ENCODE assay signal across 33 cellular contexts in genomic region chr9:114345493-114346065, GRCh38. TPM values are rescaled to one million over a fixed set of nuclear protein-coding genes. Genes with fewer than 3 reads are reported as not detected.
A peak's percentile ranks its signal among the peaks of the same experiment; 100 is the strongest.
DNase-seq lines count a peak whose midpoint lies in the region; ATAC-seq and TF ChIP-seq lines count a peak whose summit lies in the region.
"Had no signal": no experiment of that assay in that cellular context is flagged by ENCODE, and none has a peak within 500 bp of the region (broad histone marks: within the 10 kb centered on the region; RNA-seq: fewer than 3 reads in every experiment).

No MANE protein-coding gene starts in this region.

- CTCF ChIA-PET in activated naive CD4-positive, alpha-beta T cell treated with anti-CD3 and anti-CD28 coated beads, Interleukin-2, amount 10 ng/mL, durations not matched to agents 7 days and 5 days (lab: Charles Lee): interaction anchor here (1.1 kb wide), 1 partner anchor 9 kb away, joined by 4 read pairs; no protein-coding TSS in a partner anchor
- CTCF ChIA-PET in A673 (lab: Charles Lee): no interaction called here

- peaks cover 36% of the 10 kb centered on the region for H3K4me1 Mint-ChIP-seq in activated naive CD4-positive, alpha-beta T cell treated with anti-CD3 and anti-CD28 coated beads, Interleukin-2, amount 50 U/mL, for 24 hours
- H3K4me1 Mint-ChIP-seq in activated naive CD4-positive, alpha-beta T cell treated with anti-CD3 and anti-CD28 coated beads, Interleukin-2, amount 10 ng/mL, durations not matched to agents 7 days and 5 days: peaks cover 32% of the 10 kb centered on the region
- H3K4me1 Mint-ChIP-seq in activated naive CD8-positive, alpha-beta T cell treated with anti-CD3 and anti-CD28 coated beads for 36 hours: peaks cover 45% of the 10 kb centered on the region
- peaks cover 41% of the 10 kb centered on the region for H3K4me1 Mint-ChIP-seq in memory B cell

- intact Hi-C loops in A673 (cut with micrococcal nuclease; ENCODE audit: unreplicated experiment): no loop called here

- DNase-seq in activated naive CD4-positive, alpha-beta T cell treated with anti-CD3 and anti-CD28 coated beads, Interleukin-2, amount 10 ng/mL, durations not matched to agents 7 days and 5 days: no peak
- DNase-seq in activated naive CD8-positive, alpha-beta T cell treated with anti-CD3 and anti-CD28 coated beads for 36 hours: no peak
- no peak for DNase-seq in memory B cell (ENCODE audit: low spot score in 2 of 2)
- no peak for DNase-seq in T1000 (lab: John Stamatoyannopoulos, UW)
- DNase-seq in A673 (ENCODE audit: low spot score): no peak
- no peak for DNase-seq in activated CD8-positive, alpha-beta memory T cell treated with anti-CD3 and anti-CD28 coated beads for 24 hours
- DNase-seq: ACHN; activated CD4-positive, alpha-beta T cell treated with anti-CD3 and anti-CD28 coated beads for 1 hour; activated T-cell treated with anti-CD3 and anti-CD28 coated beads, Interleukin-2, amount 50 U/mL, for 48 hours; Caco-2; colonic mucosa; DMS53; effector CD4-positive, alpha-beta T cell; hippocampal formation; Kasumi-1; left cardiac atrium; mucosa of descending colon; NCI-H1417; NCI-H2081 treated with DMSO at 0.1 percent for 48 hours; NCI-H774; ovary; Peyer's patch; SHP77; stimulated activated naive CD8-positive, alpha-beta T cell treated with anti-CD3 and anti-CD28 coated beads, Interleukin-15, amount 100 ng/mL, for 72 hours; T-helper 2 cell had no signal

- peaks cover 79% of the 10 kb centered on the region for H3K36me3 ChIP-seq in A673 (ENCODE audit: insufficient read depth, low read length, poor library complexity, severe bottlenecking)
- H3K36me3 ChIP-seq: ovary had no signal

- H3K9me3 ChIP-seq in A673 (ENCODE audit: low read depth, low read length, poor library complexity, severe bottlenecking): no peaks in the 10 kb centered on the region
- H3K9me3 ChIP-seq: ascending aorta, Caco-2, colonic mucosa, HAP-1, mucosa of descending colon, ovary, Peyer's patch, thoracic aorta had no signal

- TF ChIP-seq CTCF in A673 (conservative IDR thresholded peaks at IDR 0.05; ENCODE audit: low read depth, low read length): no peak

- no peaks in the 10 kb centered on the region for H3K27me3 ChIP-seq in A673 (replicated peaks; ENCODE audit: insufficient read depth, low read depth, low read length, poor library complexity)
- H3K27me3 ChIP-seq: ascending aorta, colonic mucosa, ovary, Peyer's patch had no signal

- BruUV-seq in A673 (replicated peaks; lab: Mats Ljungman, UMichigan): no TSS peak

- no peak overlapping the region for H3K27ac ChIP-seq in A673 (ENCODE audit: low read depth, low read length, poor library complexity, severe bottlenecking)
- H3K27ac ChIP-seq: ascending aorta, colonic mucosa, ovary, Peyer's patch, thoracic aorta had no signal

- H3K9me3 Mint-ChIP-seq in activated naive CD4-positive, alpha-beta T cell treated with anti-CD3 and anti-CD28 coated beads, Interleukin-2, amount 50 U/mL, for 24 hours: no peaks in the 10 kb centered on the region
- no peaks in the 10 kb centered on the region for H3K9me3 Mint-ChIP-seq in activated naive CD4-positive, alpha-beta T cell treated with anti-CD3 and anti-CD28 coated beads, Interleukin-2, amount 10 ng/mL, durations not matched to agents 7 days and 5 days
- no peaks in the 10 kb centered on the region for H3K9me3 Mint-ChIP-seq in activated naive CD8-positive, alpha-beta T cell treated with anti-CD3 and anti-CD28 coated beads for 36 hours
- H3K9me3 Mint-ChIP-seq in memory B cell: no peaks in the 10 kb centered on the region
- H3K9me3 Mint-ChIP-seq: activated naive CD4-positive, alpha-beta T cell treated with anti-CD3 and anti-CD28 coated beads, Interleukin-2, amount 50 U/mL, for 72 hours; stimulated activated naive CD8-positive, alpha-beta T cell treated with anti-CD3 and anti-CD28 coated beads, Interleukin-15, amount 100 ng/mL, for 72 hours had no signal

- peaks cover 15% of the 10 kb centered on the region for H3K4me1 ChIP-seq in A673 (ENCODE audit: insufficient read depth, low read length, poor library complexity, severe bottlenecking)
- H3K4me1 ChIP-seq: colonic mucosa had no signal

- ATAC-seq in memory B cell (ENCODE audit: low read depth): no peak
- ATAC-seq: activated naive CD4-positive, alpha-beta T cell treated with anti-CD3 and anti-CD28 coated beads, Interleukin-2, amount 50 U/mL, for 72 hours; left cardiac atrium; mucosa of descending colon; stimulated activated naive CD8-positive, alpha-beta T cell treated with anti-CD3 and anti-CD28 coated beads, Interleukin-15, amount 100 ng/mL, for 72 hours had no signal

- POLR2A ChIA-PET in A673 (lab: Charles Lee; ENCODE audit: low non-redundant PET): no interaction called here

- no peaks in the 10 kb centered on the region for H3K27me3 Mint-ChIP-seq in activated naive CD4-positive, alpha-beta T cell treated with anti-CD3 and anti-CD28 coated beads, Interleukin-2, amount 50 U/mL, for 24 hours
- H3K27me3 Mint-ChIP-seq in activated naive CD4-positive, alpha-beta T cell treated with anti-CD3 and anti-CD28 coated beads, Interleukin-2, amount 10 ng/mL, durations not matched to agents 7 days and 5 days: no peaks in the 10 kb centered on the region
- no peaks in the 10 kb centered on the region for H3K27me3 Mint-ChIP-seq in activated naive CD8-positive, alpha-beta T cell treated with anti-CD3 and anti-CD28 coated beads for 36 hours
- no peaks in the 10 kb centered on the region for H3K27me3 Mint-ChIP-seq in memory B cell
- H3K27me3 Mint-ChIP-seq: stimulated activated naive CD8-positive, alpha-beta T cell treated with anti-CD3 and anti-CD28 coated beads, Interleukin-15, amount 100 ng/mL, for 72 hours had no signal

- peaks cover 26% of the 10 kb centered on the region for H3K36me3 Mint-ChIP-seq in activated naive CD4-positive, alpha-beta T cell treated with anti-CD3 and anti-CD28 coated beads, Interleukin-2, amount 50 U/mL, for 24 hours
- peaks cover 91% of the 10 kb centered on the region for H3K36me3 Mint-ChIP-seq in activated naive CD4-positive, alpha-beta T cell treated with anti-CD3 and anti-CD28 coated beads, Interleukin-2, amount 10 ng/mL, durations not matched to agents 7 days and 5 days
- peaks cover 62% of the 10 kb centered on the region for H3K36me3 Mint-ChIP-seq in activated naive CD8-positive, alpha-beta T cell treated with anti-CD3 and anti-CD28 coated beads for 36 hours
- peaks cover 53% of the 10 kb centered on the region for H3K36me3 Mint-ChIP-seq in memory B cell

- no peak overlapping the region for H3K4me3 Mint-ChIP-seq in activated naive CD4-positive, alpha-beta T cell treated with anti-CD3 and anti-CD28 coated beads, Interleukin-2, amount 50 U/mL, for 24 hours
- no peak overlapping the region for H3K4me3 Mint-ChIP-seq in activated naive CD4-positive, alpha-beta T cell treated with anti-CD3 and anti-CD28 coated beads, Interleukin-2, amount 10 ng/mL, durations not matched to agents 7 days and 5 days
- no peak overlapping the region for H3K4me3 Mint-ChIP-seq in activated naive CD8-positive, alpha-beta T cell treated with anti-CD3 and anti-CD28 coated beads for 36 hours
- no peak overlapping the region for H3K4me3 Mint-ChIP-seq in memory B cell

- H3K4me3 ChIP-seq in A673 (ENCODE audit: low read depth, low read length, poor library complexity, severe bottlenecking): no peak overlapping the region
- H3K4me3 ChIP-seq: ascending aorta, colonic mucosa, HAP-1, lung, mucosa of descending colon, ovary, Peyer's patch, thoracic aorta had no signal

- peak overlapping the region; percentile 30 for H3K27ac Mint-ChIP-seq in activated naive CD4-positive, alpha-beta T cell treated with anti-CD3 and anti-CD28 coated beads, Interleukin-2, amount 50 U/mL, for 24 hours
- H3K27ac Mint-ChIP-seq in activated naive CD4-positive, alpha-beta T cell treated with anti-CD3 and anti-CD28 coated beads, Interleukin-2, amount 10 ng/mL, durations not matched to agents 7 days and 5 days: no peak overlapping the region
- peak overlapping the region; percentile 82 for H3K27ac Mint-ChIP-seq in activated naive CD8-positive, alpha-beta T cell treated with anti-CD3 and anti-CD28 coated beads for 36 hours
- peak overlapping the region; percentile 45 for H3K27ac Mint-ChIP-seq in memory B cell

RNA-seq across cellular contexts. Expression of gene ORM2, which starts 15.9 kb away (rescaled TPM):
- total RNA-seq in activated naive CD8-positive, alpha-beta T cell treated with anti-CD3 and anti-CD28 coated beads for 36 hours: not detected
- total RNA-seq in A673 (2021): not detected in 2 replicates
- total RNA-seq: activated naive CD4-positive, alpha-beta T cell treated with anti-CD3 and anti-CD28 coated beads, Interleukin-2, amount 50 U/mL, for 72 hours; epithelial cell of proximal tubule; Peyer's patch; skeletal muscle tissue; thoracic aorta had no signal

RNA-seq across cellular contexts. Expression of gene ORM1, which starts 22.7 kb away (rescaled TPM):
- total RNA-seq in activated naive CD8-positive, alpha-beta T cell treated with anti-CD3 and anti-CD28 coated beads for 36 hours: not detected
- total RNA-seq in A673 (2021): not detected in 2 replicates
- total RNA-seq: activated naive CD4-positive, alpha-beta T cell treated with anti-CD3 and anti-CD28 coated beads, Interleukin-2, amount 50 U/mL, for 72 hours; epithelial cell of proximal tubule; Peyer's patch; thoracic aorta had no signal

RNA-seq across cellular contexts. Expression of gene AKNA, which starts 42.2 kb away (rescaled TPM):
- total RNA-seq in activated naive CD8-positive, alpha-beta T cell treated with anti-CD3 and anti-CD28 coated beads for 36 hours: 100 to 1,000 TPM; 129 to 130 TPM
- 20.4 and 28.8 TPM in 2 replicates for total RNA-seq in A673 (2021)
